ENCODE assay signal across 1 cellular context in genomic region chr16:66552288-66553143, GRCh38.
A peak's percentile ranks its signal among the peaks of the same experiment; 100 is the strongest.
TF ChIP-seq lines count a peak whose summit lies in the region.

Gene CKLF, plus strand, starts transcription at chr16:66552576. Its CDS starts 140 bp downstream, at chr16:66552716.

TF ChIP-seq in WTC11, 78 proteins besides CTCF, POLR2A, EP300 and RAD21 (continued from another document and continues in another):
- TF ChIP-seq PREB (CRISPR knock-in tag; IDR thresholded peaks at IDR 0.05; ENCODE audit: borderline replicate concordance): no peak
- peak; percentile 98 for TF ChIP-seq ZBTB43 (CRISPR knock-in tag; IDR thresholded peaks at IDR 0.05)
- TF ChIP-seq ZNF532 (CRISPR knock-in tag; IDR thresholded peaks at IDR 0.05; ENCODE audit: borderline replicate concordance): peak; percentile 52; the same call in 1 of the 2 replicates
- TF ChIP-seq MLX (CRISPR knock-in tag; IDR thresholded peaks at IDR 0.05): peak; percentile 97
- TF ChIP-seq NR2C2 (CRISPR knock-in tag; IDR thresholded peaks at IDR 0.05): peak; percentile 81
- TF ChIP-seq ATF2 (CRISPR knock-in tag; IDR thresholded peaks at IDR 0.05; ENCODE audit: borderline replicate concordance, low read depth): peak; percentile 91
- no peak for TF ChIP-seq GRHL2 (CRISPR knock-in tag; IDR thresholded peaks at IDR 0.05; ENCODE audit: insufficient replicate concordance, severe bottlenecking)
- TF ChIP-seq ZMAT4 (CRISPR knock-in tag; IDR thresholded peaks at IDR 0.05): no peak
- TF ChIP-seq GABPB1 (CRISPR knock-in tag; IDR thresholded peaks at IDR 0.05): peak; percentile 82
- peak; percentile 96 for TF ChIP-seq ZNF281 (CRISPR knock-in tag; IDR thresholded peaks at IDR 0.05)
- TF ChIP-seq ZNF317 (CRISPR knock-in tag; IDR thresholded peaks at IDR 0.05; ENCODE audit: borderline replicate concordance, low read depth): peak; percentile 78
- no peak for TF ChIP-seq ZNF512 (CRISPR knock-in tag; IDR thresholded peaks at IDR 0.05; ENCODE audit: borderline replicate concordance)
- TF ChIP-seq NFATC4 (CRISPR knock-in tag; IDR thresholded peaks at IDR 0.05): no peak
- TF ChIP-seq NFE2L1 (CRISPR knock-in tag; IDR thresholded peaks at IDR 0.05): peak; percentile 97
- TF ChIP-seq NR1H2 (CRISPR knock-in tag; IDR thresholded peaks at IDR 0.05): 0 out of 2 replicates have a peak, but pooled peaks have one; percentile 55
- TF ChIP-seq E2F5 (CRISPR knock-in tag; IDR thresholded peaks at IDR 0.05): peak; percentile 98
- peak; percentile 99 for TF ChIP-seq FOXP1 (CRISPR knock-in tag; IDR thresholded peaks at IDR 0.05; ENCODE audit: borderline replicate concordance)
- peak; percentile 97 for TF ChIP-seq AFF4 (CRISPR knock-in tag; IDR thresholded peaks at IDR 0.05; ENCODE audit: borderline replicate concordance)
- peak; percentile 98 for TF ChIP-seq ARID4B (CRISPR knock-in tag; IDR thresholded peaks at IDR 0.05; ENCODE audit: borderline replicate concordance)
- peak; percentile 79 for TF ChIP-seq SP1 (CRISPR knock-in tag; conservative IDR thresholded peaks at IDR 0.05)
- peak; percentile 91 for TF ChIP-seq ZBTB21 (CRISPR knock-in tag; IDR thresholded peaks at IDR 0.05; ENCODE audit: borderline replicate concordance)
- TF ChIP-seq TP53 (CRISPR knock-in tag; IDR thresholded peaks at IDR 0.05): peak; percentile 98
- no peak for TF ChIP-seq CDX4 (CRISPR knock-in tag; IDR thresholded peaks at IDR 0.05; ENCODE audit: borderline replicate concordance)
